1 cellular context compared by ENCODE assay signal in genomic region chr11:118003456-118003855, GRCh38.
A peak's percentile ranks its signal among the peaks of the same experiment; 100 is the strongest.
TF ChIP-seq lines count a peak whose summit lies in the region.

No MANE protein-coding gene starts in this region.

TF ChIP-seq in K562, 482 proteins besides CTCF, POLR2A, EP300 and RAD21 (continued from another document and continues in another):
- TF ChIP-seq PREB (CRISPR knock-in tag; IDR thresholded peaks at IDR 0.05) (no peak), NFXL1 (CRISPR knock-in tag; IDR thresholded peaks at IDR 0.05) (no peak), CTBP1 (IDR thresholded peaks at IDR 0.05; ENCODE audit: borderline replicate concordance) (no peak), JUN (IDR thresholded peaks at IDR 0.05; ENCODE audit: borderline replicate concordance, low read depth, low read length) (no peak), JUN (CRISPR knock-in tag; IDR thresholded peaks at IDR 0.05; ENCODE audit: borderline replicate concordance) (no peak), NFE2L1 (tag; IDR thresholded peaks at IDR 0.05; ENCODE audit: borderline replicate concordance, low read depth) (no peak), PCBP2 (IDR thresholded peaks at IDR 0.05; ENCODE audit: low read depth, low read length, poor library complexity, severe bottlenecking) (no peak), IRF2 (CRISPR knock-in tag; IDR thresholded peaks at IDR 0.05) (no peak), KDM4B (IDR thresholded peaks at IDR 0.05; ENCODE audit: borderline replicate concordance in 2 of 2, low read depth in 1 of 2) (no peak), TCF3 (CRISPR knock-in tag; IDR thresholded peaks at IDR 0.05) (0 out of 2 replicates have a peak, but pooled peaks have one; percentile 21), ZNF589 (CRISPR knock-in tag; IDR thresholded peaks at IDR 0.05; ENCODE audit: low read depth) (peak; percentile 15; the same call in 1 of the 2 replicates), ZNF232 (CRISPR knock-in tag; IDR thresholded peaks at IDR 0.05) (no peak), DEAF1 (CRISPR knock-in tag; IDR thresholded peaks at IDR 0.05) (no peak), GTF2F1 (IDR thresholded peaks at IDR 0.05; ENCODE audit: low read depth, low read length) (no peak), MAFK (IDR thresholded peaks at IDR 0.05; ENCODE audit: low read length) (peak; percentile 19; the same call in 1 of the 2 replicates), RBFOX2 (IDR thresholded peaks at IDR 0.05; ENCODE audit: low read depth, low read length) (no peak), NFIC (IDR thresholded peaks at IDR 0.05) (no peak), CSDE1 (IDR thresholded peaks at IDR 0.05) (no peak), BRF2 (IDR thresholded peaks at IDR 0.05; ENCODE audit: borderline replicate concordance, insufficient read depth, insufficient read length) (no peak), SNAPC5 (CRISPR knock-in tag; IDR thresholded peaks at IDR 0.05) (no peak), MCM3 (IDR thresholded peaks at IDR 0.05) (no peak), HMG20A (CRISPR knock-in tag; conservative IDR thresholded peaks at IDR 0.05) (no peak), GTF2A2 (tag; IDR thresholded peaks at IDR 0.05) (no peak), NCOA4 (IDR thresholded peaks at IDR 0.05; ENCODE audit: partially characterized antibody) (peak; percentile 12), SMAD4 (CRISPR knock-in tag; conservative IDR thresholded peaks at IDR 0.05) (no peak), SFPQ (IDR thresholded peaks at IDR 0.05; ENCODE audit: low read depth, low read length) (no peak), ZFX (CRISPR knock-in tag; IDR thresholded peaks at IDR 0.05) (no peak), ZNF445 (CRISPR knock-in tag; IDR thresholded peaks at IDR 0.05; ENCODE audit: low read depth) (no peak), HDAC1 (IDR thresholded peaks at IDR 0.05) (no peak)
- TF ChIP-seq, protein P1, sequence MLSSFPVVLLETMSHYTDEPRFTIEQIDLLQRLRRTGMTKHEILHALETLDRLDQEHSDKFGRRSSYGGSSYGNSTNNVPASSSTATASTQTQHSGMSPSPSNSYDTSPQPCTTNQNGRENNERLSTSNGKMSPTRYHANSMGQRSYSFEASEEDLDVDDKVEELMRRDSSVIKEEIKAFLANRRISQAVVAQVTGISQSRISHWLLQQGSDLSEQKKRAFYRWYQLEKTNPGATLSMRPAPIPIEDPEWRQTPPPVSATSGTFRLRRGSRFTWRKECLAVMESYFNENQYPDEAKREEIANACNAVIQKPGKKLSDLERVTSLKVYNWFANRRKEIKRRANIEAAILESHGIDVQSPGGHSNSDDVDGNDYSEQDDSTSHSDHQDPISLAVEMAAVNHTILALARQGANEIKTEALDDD (IDR thresholded peaks at IDR 0.05): peak; percentile 23; the same call in 1 of the 2 replicates
- TF ChIP-seq, protein P2, sequence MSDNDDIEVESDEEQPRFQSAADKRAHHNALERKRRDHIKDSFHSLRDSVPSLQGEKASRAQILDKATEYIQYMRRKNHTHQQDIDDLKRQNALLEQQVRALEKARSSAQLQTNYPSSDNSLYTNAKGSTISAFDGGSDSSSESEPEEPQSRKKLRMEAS (CRISPR knock-in tag; IDR thresholded peaks at IDR 0.05): no peak
- TF ChIP-seq, protein P3, sequence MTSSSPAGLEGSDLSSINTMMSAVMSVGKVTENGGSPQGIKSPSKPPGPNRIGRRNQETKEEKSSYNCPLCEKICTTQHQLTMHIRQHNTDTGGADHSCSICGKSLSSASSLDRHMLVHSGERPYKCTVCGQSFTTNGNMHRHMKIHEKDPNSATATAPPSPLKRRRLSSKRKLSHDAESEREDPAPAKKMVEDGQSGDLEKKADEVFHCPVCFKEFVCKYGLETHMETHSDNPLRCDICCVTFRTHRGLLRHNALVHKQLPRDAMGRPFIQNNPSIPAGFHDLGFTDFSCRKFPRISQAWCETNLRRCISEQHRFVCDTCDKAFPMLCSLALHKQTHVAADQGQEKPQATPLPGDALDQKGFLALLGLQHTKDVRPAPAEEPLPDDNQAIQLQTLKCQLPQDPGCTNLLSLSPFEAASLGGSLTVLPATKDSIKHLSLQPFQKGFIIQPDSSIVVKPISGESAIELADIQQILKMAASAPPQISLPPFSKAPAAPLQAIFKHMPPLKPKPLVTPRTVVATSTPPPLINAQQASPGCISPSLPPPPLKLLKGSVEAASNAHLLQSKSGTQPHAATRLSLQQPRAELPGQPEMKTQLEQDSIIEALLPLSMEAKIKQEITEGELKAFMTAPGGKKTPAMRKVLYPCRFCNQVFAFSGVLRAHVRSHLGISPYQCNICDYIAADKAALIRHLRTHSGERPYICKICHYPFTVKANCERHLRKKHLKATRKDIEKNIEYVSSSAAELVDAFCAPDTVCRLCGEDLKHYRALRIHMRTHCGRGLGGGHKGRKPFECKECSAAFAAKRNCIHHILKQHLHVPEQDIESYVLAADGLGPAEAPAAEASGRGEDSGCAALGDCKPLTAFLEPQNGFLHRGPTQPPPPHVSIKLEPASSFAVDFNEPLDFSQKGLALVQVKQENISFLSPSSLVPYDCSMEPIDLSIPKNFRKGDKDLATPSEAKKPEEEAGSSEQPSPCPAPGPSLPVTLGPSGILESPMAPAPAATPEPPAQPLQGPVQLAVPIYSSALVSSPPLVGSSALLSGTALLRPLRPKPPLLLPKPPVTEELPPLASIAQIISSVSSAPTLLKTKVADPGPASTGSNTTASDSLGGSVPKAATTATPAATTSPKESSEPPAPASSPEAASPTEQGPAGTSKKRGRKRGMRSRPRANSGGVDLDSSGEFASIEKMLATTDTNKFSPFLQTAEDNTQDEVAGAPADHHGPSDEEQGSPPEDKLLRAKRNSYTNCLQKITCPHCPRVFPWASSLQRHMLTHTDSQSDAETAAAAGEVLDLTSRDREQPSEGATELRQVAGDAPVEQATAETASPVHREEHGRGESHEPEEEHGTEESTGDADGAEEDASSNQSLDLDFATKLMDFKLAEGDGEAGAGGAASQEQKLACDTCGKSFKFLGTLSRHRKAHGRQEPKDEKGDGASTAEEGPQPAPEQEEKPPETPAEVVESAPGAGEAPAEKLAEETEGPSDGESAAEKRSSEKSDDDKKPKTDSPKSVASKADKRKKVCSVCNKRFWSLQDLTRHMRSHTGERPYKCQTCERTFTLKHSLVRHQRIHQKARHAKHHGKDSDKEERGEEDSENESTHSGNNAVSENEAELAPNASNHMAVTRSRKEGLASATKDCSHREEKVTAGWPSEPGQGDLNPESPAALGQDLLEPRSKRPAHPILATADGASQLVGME (CRISPR knock-in tag; IDR thresholded peaks at IDR 0.05): no peak
- TF ChIP-seq, protein P4, sequence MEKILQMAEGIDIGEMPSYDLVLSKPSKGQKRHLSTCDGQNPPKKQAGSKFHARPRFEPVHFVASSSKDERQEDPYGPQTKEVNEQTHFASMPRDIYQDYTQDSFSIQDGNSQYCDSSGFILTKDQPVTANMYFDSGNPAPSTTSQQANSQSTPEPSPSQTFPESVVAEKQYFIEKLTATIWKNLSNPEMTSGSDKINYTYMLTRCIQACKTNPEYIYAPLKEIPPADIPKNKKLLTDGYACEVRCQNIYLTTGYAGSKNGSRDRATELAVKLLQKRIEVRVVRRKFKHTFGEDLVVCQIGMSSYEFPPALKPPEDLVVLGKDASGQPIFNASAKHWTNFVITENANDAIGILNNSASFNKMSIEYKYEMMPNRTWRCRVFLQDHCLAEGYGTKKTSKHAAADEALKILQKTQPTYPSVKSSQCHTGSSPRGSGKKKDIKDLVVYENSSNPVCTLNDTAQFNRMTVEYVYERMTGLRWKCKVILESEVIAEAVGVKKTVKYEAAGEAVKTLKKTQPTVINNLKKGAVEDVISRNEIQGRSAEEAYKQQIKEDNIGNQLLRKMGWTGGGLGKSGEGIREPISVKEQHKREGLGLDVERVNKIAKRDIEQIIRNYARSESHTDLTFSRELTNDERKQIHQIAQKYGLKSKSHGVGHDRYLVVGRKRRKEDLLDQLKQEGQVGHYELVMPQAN (IDR thresholded peaks at IDR 0.05; ENCODE audit: borderline replicate concordance): no peak
- TF ChIP-seq, protein P5, sequence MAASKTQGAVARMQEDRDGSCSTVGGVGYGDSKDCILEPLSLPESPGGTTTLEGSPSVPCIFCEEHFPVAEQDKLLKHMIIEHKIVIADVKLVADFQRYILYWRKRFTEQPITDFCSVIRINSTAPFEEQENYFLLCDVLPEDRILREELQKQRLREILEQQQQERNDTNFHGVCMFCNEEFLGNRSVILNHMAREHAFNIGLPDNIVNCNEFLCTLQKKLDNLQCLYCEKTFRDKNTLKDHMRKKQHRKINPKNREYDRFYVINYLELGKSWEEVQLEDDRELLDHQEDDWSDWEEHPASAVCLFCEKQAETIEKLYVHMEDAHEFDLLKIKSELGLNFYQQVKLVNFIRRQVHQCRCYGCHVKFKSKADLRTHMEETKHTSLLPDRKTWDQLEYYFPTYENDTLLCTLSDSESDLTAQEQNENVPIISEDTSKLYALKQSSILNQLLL (CRISPR knock-in tag; IDR thresholded peaks at IDR 0.05; ENCODE audit: borderline replicate concordance): no peak
- TF ChIP-seq, protein P6, sequence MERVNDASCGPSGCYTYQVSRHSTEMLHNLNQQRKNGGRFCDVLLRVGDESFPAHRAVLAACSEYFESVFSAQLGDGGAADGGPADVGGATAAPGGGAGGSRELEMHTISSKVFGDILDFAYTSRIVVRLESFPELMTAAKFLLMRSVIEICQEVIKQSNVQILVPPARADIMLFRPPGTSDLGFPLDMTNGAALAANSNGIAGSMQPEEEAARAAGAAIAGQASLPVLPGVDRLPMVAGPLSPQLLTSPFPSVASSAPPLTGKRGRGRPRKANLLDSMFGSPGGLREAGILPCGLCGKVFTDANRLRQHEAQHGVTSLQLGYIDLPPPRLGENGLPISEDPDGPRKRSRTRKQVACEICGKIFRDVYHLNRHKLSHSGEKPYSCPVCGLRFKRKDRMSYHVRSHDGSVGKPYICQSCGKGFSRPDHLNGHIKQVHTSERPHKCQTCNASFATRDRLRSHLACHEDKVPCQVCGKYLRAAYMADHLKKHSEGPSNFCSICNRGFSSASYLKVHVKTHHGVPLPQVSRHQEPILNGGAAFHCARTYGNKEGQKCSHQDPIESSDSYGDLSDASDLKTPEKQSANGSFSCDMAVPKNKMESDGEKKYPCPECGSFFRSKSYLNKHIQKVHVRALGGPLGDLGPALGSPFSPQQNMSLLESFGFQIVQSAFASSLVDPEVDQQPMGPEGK (CRISPR knock-in tag; IDR thresholded peaks at IDR 0.05; ENCODE audit: borderline replicate concordance): no peak
- TF ChIP-seq, protein P7, sequence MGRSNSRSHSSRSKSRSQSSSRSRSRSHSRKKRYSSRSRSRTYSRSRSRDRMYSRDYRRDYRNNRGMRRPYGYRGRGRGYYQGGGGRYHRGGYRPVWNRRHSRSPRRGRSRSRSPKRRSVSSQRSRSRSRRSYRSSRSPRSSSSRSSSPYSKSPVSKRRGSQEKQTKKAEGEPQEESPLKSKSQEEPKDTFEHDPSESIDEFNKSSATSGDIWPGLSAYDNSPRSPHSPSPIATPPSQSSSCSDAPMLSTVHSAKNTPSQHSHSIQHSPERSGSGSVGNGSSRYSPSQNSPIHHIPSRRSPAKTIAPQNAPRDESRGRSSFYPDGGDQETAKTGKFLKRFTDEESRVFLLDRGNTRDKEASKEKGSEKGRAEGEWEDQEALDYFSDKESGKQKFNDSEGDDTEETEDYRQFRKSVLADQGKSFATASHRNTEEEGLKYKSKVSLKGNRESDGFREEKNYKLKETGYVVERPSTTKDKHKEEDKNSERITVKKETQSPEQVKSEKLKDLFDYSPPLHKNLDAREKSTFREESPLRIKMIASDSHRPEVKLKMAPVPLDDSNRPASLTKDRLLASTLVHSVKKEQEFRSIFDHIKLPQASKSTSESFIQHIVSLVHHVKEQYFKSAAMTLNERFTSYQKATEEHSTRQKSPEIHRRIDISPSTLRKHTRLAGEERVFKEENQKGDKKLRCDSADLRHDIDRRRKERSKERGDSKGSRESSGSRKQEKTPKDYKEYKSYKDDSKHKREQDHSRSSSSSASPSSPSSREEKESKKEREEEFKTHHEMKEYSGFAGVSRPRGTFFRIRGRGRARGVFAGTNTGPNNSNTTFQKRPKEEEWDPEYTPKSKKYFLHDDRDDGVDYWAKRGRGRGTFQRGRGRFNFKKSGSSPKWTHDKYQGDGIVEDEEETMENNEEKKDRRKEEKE (IDR thresholded peaks at IDR 0.05; ENCODE audit: borderline replicate concordance in 1 of 2, control insufficient read depth in 1 of 2, low read depth in 2 of 2, low read length in 1 of 2): 0 out of 4 replicates have a peak, but pooled peaks of 1 of the 2 experiments have one; percentile 18
